1 cellular context compared by ENCODE assay signal in the genomic region with DNA sequence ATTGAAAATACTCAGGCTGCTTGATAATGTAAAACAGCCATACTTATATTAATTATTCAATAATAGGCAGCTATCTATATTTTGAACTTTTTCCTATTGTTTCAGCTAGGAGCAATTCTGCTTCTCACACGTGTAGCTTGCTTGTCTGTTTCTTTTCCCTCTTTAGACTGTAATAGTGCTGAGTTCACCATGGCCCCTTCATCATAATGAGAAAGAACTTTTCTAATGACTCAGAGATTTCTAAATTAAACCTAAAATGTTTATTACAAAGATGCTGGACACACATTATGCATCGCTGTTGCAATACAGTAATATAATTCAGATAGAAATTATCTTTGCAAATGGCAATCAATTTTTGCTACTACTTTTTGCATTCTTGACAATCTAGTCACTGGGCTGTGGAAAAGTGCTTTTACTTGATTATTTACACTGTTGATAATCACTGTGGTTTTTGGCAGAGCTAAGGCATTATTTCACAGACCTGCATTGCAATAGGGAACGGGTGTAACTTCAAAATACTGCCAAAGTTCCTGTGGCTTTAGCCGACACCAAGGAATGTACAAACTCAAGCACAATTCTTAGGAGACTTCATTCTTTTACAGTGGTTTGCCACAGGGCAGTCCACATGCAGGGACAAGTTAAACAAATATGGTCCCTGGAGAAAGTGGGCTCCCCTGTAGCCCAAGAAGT.
TF ChIP-seq lines count a peak whose summit lies in the region.

No MANE protein-coding gene starts in this region.

TF ChIP-seq in HEK293, 187 proteins besides CTCF, POLR2A, EP300 and RAD21 (continued from another document):
- TF ChIP-seq ATF2 (tag by site-specific recombination; IDR thresholded peaks at IDR 0.05; ENCODE audit: low read depth) (no peak), ZFP69B (tag by site-specific recombination; IDR thresholded peaks at IDR 0.05) (peak; percentile 86; the same call in 1 of the 2 replicates), ZNF629 (tag by site-specific recombination; IDR thresholded peaks at IDR 0.05) (peak; percentile 51), MYNN (tag by site-specific recombination; IDR thresholded peaks at IDR 0.05; ENCODE audit: borderline replicate concordance) (peak; percentile 73; the same call in 1 of the 2 replicates), ZEB2 (tag by site-specific recombination; IDR thresholded peaks at IDR 0.05) (no peak), ZXDB (tag by site-specific recombination; IDR thresholded peaks at IDR 0.05) (peak; percentile 45; the same call in 1 of the 2 replicates), ZBTB44 (tag by site-specific recombination; IDR thresholded peaks at IDR 0.05) (peak; percentile 72), ZNF366 (tag by site-specific recombination; conservative IDR thresholded peaks at IDR 0.05) (peak; percentile 65), SETDB1 (IDR thresholded peaks at IDR 0.05; ENCODE audit: insufficient read length, low read length) (no peak), ZNF660 (tag by site-specific recombination; IDR thresholded peaks at IDR 0.05) (peak; percentile 99), TSHZ1 (tag by site-specific recombination; IDR thresholded peaks at IDR 0.05; ENCODE audit: borderline replicate concordance) (0 out of 2 replicates have a peak, but pooled peaks have one; percentile 27), INSM2 (tag by site-specific recombination; IDR thresholded peaks at IDR 0.05) (peak; percentile 93), ZBTB48 (tag by site-specific recombination; IDR thresholded peaks at IDR 0.05) (0 out of 2 replicates have a peak, but pooled peaks have one; percentile 52), ZBTB20 (tag by site-specific recombination; IDR thresholded peaks at IDR 0.05) (no peak), FEZF1 (tag by site-specific recombination; IDR thresholded peaks at IDR 0.05) (peak; percentile 62), ZNF692 (tag by site-specific recombination; IDR thresholded peaks at IDR 0.05) (peak; percentile 79), IKZF3 (tag by site-specific recombination; IDR thresholded peaks at IDR 0.05) (0 out of 2 replicates have a peak, but pooled peaks have one; percentile 41), OSR2 (tag by site-specific recombination; IDR thresholded peaks at IDR 0.05) (peak; percentile 67), GFI1B (tag by site-specific recombination; IDR thresholded peaks at IDR 0.05) (no peak)
- TF ChIP-seq, protein P1, sequence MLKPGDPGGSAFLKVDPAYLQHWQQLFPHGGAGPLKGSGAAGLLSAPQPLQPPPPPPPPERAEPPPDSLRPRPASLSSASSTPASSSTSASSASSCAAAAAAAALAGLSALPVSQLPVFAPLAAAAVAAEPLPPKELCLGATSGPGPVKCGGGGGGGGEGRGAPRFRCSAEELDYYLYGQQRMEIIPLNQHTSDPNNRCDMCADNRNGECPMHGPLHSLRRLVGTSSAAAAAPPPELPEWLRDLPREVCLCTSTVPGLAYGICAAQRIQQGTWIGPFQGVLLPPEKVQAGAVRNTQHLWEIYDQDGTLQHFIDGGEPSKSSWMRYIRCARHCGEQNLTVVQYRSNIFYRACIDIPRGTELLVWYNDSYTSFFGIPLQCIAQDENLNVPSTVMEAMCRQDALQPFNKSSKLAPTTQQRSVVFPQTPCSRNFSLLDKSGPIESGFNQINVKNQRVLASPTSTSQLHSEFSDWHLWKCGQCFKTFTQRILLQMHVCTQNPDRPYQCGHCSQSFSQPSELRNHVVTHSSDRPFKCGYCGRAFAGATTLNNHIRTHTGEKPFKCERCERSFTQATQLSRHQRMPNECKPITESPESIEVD (tag by site-specific recombination; IDR thresholded peaks at IDR 0.05), result peak; percentile 90
TF ChIP-seq in HEK293: peak in this region for 17.
